In the genomic region with DNA sequence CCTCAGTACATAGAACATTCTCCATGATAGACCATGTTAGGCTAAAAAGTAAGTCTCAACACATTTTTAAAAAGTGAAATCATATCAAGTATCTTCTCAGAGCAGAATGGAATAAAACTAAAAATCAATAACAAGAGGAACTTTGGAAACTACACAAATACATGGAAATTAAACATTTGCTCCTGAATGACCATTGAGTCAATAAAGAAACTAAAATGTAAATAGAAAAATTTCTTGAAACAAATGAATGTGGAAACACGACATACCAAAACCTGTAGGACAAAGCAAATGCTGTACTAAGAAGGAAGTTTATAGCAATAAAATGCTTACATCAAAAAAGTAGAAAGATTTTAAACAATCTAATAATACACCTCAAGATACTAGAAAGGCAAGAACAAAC, we compare ENCODE assay signal across 8 cellular contexts. TPM values are rescaled to one million over a fixed set of nuclear protein-coding genes. Genes with fewer than 3 reads are reported as not detected.
"Had no signal": no experiment of that assay in that cellular context is flagged by ENCODE, and none has a peak within 500 bp of the region (broad histone marks: within the 10 kb centered on the region; RNA-seq: fewer than 3 reads in every experiment).

No MANE protein-coding gene starts in this region.

- FAIRE-seq: HTR-8/SVneo, K562 had no signal

- H3K4me2 ChIP-seq: KMS-11 had no signal

- H3K4me3 Mint-ChIP-seq: IgD-negative memory B cell had no signal

- DNase-seq: IMR-90, KBM-7, KG1 had no signal

- H3K9ac ChIP-seq: KMS-11 had no signal

- H3K27ac ChIP-seq: HL-60, KMS-11 had no signal

- H3K4me3 ChIP-seq: K562 had no signal

- H3K27ac Mint-ChIP-seq: IgD-negative memory B cell had no signal

- ATAC-seq: K562 had no signal

RNA-seq across cellular contexts. Expression of gene NEK10, which starts 33.6 kb away (rescaled TPM):
- polyA plus RNA-seq: IgD-negative memory B cell, K562 had no signal
